ENCODE assay signal across 6 cellular contexts in genomic region chr4:146263785-146264184, GRCh38.
"Had no signal": no experiment of that assay in that cellular context is flagged by ENCODE, and none has a peak within 500 bp of the region (broad histone marks: within the 10 kb centered on the region; RNA-seq: fewer than 3 reads in every experiment).

No MANE protein-coding gene starts in this region.

- H3K4me3 ChIP-seq: GM12878 had no signal

- DNase-seq: GDM1, GF-D8 had no signal

- FAIRE-seq: G401.6, GM12878, GM12892, GM19239 had no signal
